ENCODE assay signal across 9 cellular contexts in the genomic region with DNA sequence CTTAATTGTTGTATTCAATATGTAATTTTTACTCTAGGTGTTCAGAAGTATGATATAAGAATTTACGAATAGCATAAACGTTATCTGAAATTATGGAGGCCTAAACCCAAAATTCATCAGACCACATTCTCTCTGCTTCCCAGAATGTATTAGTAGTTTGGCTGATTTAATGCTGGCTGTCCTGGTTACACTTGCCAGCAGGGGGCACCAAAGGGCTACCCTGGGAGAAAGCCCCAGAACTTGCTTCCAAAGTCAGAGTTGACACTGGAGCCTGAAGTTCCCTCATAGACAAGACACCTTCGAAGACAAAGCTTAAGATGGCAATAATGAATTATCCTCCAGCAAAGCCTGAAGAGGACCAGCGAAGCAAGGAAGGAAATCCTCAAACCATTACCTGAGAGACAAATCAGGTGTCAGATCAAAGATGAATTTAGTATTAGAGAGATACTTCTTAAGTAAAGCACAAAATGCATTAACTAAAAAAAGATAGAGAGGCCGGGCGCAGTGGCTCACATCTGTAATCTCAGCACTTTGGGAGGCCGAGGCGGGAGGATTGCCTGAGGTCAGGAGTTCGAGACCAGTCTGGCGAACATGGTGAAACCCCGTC. TPM values are rescaled to one million over a fixed set of nuclear protein-coding genes. Genes with fewer than 3 reads are reported as not detected.
DNase-seq lines count a peak whose midpoint lies in the region; ATAC-seq, FAIRE-seq and TF ChIP-seq lines count a peak whose summit lies in the region.
"Had no signal": no experiment of that assay in that cellular context is flagged by ENCODE, and none has a peak within 500 bp of the region (broad histone marks: within the 10 kb centered on the region; RNA-seq: fewer than 3 reads in every experiment).

No MANE protein-coding gene starts in this region.

- H3F3A ChIP-seq in GM23248 (ENCODE audit: insufficient read depth) = no peaks in the 10 kb centered on the region

- no peaks in the 10 kb centered on the region for H3K4me1 Mint-ChIP-seq in activated naive CD8-positive, alpha-beta T cell treated with anti-CD3 and anti-CD28 coated beads for 36 hours

- H3K4me1 ChIP-seq in GM23248 (ENCODE audit: insufficient read depth) = no peaks in the 10 kb centered on the region
- H3K4me1 ChIP-seq in SJSA1 (replicated peaks) = no peaks in the 10 kb centered on the region
- H3K4me1 ChIP-seq in keratinocyte (ENCODE audit: control insufficient read depth, extremely low read depth, insufficient read depth, low read length) = no peaks in the 10 kb centered on the region

- in situ Hi-C loops in GM23248 (cut with MboI) = loop anchor here (10.0 to 25.0 kb wide), 2 partner anchors 72 to 756 kb away; no protein-coding TSS in a partner anchor

- H3K4me3 Mint-ChIP-seq in activated naive CD8-positive, alpha-beta T cell treated with anti-CD3 and anti-CD28 coated beads for 36 hours = no peak overlapping the region
- H3K4me3 Mint-ChIP-seq: T-helper 1 cell treated with Interleukin-12 subunit alpha and Interleukin-12 subunit beta and Interleukin-4 antibody, amounts not matched to agents 30 μg/mL and 1 μg/mL, for 36 hours had no signal

- H3K79me2 ChIP-seq in GM23248 (ENCODE audit: insufficient read depth) (no peaks in the 10 kb centered on the region), keratinocyte (ENCODE audit: control insufficient read depth, insufficient read depth, low read length) (no peaks in the 10 kb centered on the region)

- no peak overlapping the region for H3K27ac ChIP-seq in GM23248
- H3K27ac ChIP-seq in SJSA1 = no peak overlapping the region
- H3K27ac ChIP-seq in keratinocyte (ENCODE audit: control insufficient read depth, insufficient read depth, low read length) = no peak overlapping the region

- no peak for FAIRE-seq in keratinocyte (lab: Jason Lieb, UNC)

- no peak overlapping the region for H3K9ac ChIP-seq in GM23248
- H3K9ac ChIP-seq in keratinocyte (ENCODE audit: control insufficient read depth, extremely low read depth, insufficient read depth, low read length) = no peak overlapping the region

- H3K9me3 Mint-ChIP-seq in activated naive CD8-positive, alpha-beta T cell treated with anti-CD3 and anti-CD28 coated beads for 36 hours = no peaks in the 10 kb centered on the region
- H3K9me3 Mint-ChIP-seq: T-helper 1 cell treated with Interleukin-12 subunit alpha and Interleukin-12 subunit beta and Interleukin-4 antibody, amounts not matched to agents 30 μg/mL and 1 μg/mL, for 36 hours had no signal

- no peak for ATAC-seq in GM18870 (IDR thresholded peaks at IDR 0.05; ENCODE audit: unreplicated experiment)

- H3K36me3 Mint-ChIP-seq in activated naive CD8-positive, alpha-beta T cell treated with anti-CD3 and anti-CD28 coated beads for 36 hours = no peaks in the 10 kb centered on the region

- no peak overlapping the region for H3K4me3 ChIP-seq in GM23248
- no peak overlapping the region for H3K4me3 ChIP-seq in SJSA1
- H3K4me3 ChIP-seq in keratinocyte (ENCODE audit: control insufficient read depth in 2 of 3, extremely low read depth in 1 of 3, insufficient read depth in 2 of 3, low read depth in 1 of 3, low read length in 3 of 3) = no peak overlapping the region

- no peak overlapping the region for H2AFZ ChIP-seq in GM23248
- H2AFZ ChIP-seq in keratinocyte (ENCODE audit: control insufficient read depth, low read length) = no peak overlapping the region

- H3K9me2 ChIP-seq in GM23248 (ENCODE audit: insufficient read depth) = no peaks in the 10 kb centered on the region

- 55 to 62% methylated on average over 11 of the region's 11 CpGs for WGBS in GM23248 (ENCODE audit: low coverage in 1 of 2, low lambda C conversion rate in 2 of 2, missing lambda C conversion rate in 2 of 2), 2 experiments

- H3K27ac Mint-ChIP-seq in activated naive CD8-positive, alpha-beta T cell treated with anti-CD3 and anti-CD28 coated beads for 36 hours = no peak overlapping the region
- H3K27ac Mint-ChIP-seq: T-helper 1 cell treated with Interleukin-12 subunit alpha and Interleukin-12 subunit beta and Interleukin-4 antibody, amounts not matched to agents 30 μg/mL and 1 μg/mL, for 36 hours had no signal

- H3K4me2 ChIP-seq in GM23248 (ENCODE audit: unreplicated experiment) (no peak overlapping the region), keratinocyte (ENCODE audit: control insufficient read depth, extremely low read depth, insufficient read depth, low read depth, low read length) (no peak overlapping the region)

- dilution Hi-C loops in keratinocyte (cut with MboI; ENCODE audit: extremely low pct_ligation_motif_present, low sequenced_read_pairs) = no loop called here

- H3K27me3 Mint-ChIP-seq in activated naive CD8-positive, alpha-beta T cell treated with anti-CD3 and anti-CD28 coated beads for 36 hours = peaks cover 5% of the 10 kb centered on the region

- no peaks in the 10 kb centered on the region for H3K9me3 ChIP-seq in GM23248 (ENCODE audit: low read depth)
- no peaks in the 10 kb centered on the region for H3K9me3 ChIP-seq in SJSA1 (replicated peaks)
- H3K9me3 ChIP-seq in keratinocyte (ENCODE audit: control insufficient read depth, low read depth, low read length) = no peaks in the 10 kb centered on the region

- peak; percentile 64 to 74 (median 71) for TF ChIP-seq CTCF in keratinocyte (optimal IDR thresholded peaks at IDR 0.05 in 1 of 3, IDR thresholded peaks at IDR 0.05 in 1 of 3, conservative IDR thresholded peaks at IDR 0.05 in 1 of 3; ENCODE audit: extremely low read depth in 1 of 3, insufficient read depth in 2 of 3, low read length in 3 of 3)

- DNase-seq in DMS114 treated with DMSO at 0.1 percent for 48 hours (lab: John Stamatoyannopoulos, UW; ENCODE audit: unreplicated experiment) (peak; percentile 3), GM23248 (peak; percentile 46), SJSA1 (ENCODE audit: low read depth in 1 of 2, low spot score in 2 of 2) (peak; percentile 14 to 46), keratinocyte (ENCODE audit: low read depth, low spot score) (no peak), dedifferentiated amniotic fluid mesenchymal stem cell (ENCODE audit: extremely low spot score) (no peak)
- DNase-seq in activated naive CD8-positive, alpha-beta T cell treated with anti-CD3 and anti-CD28 coated beads for 36 hours = peak; percentile 33
- DNase-seq in stimulated activated CD4-positive, alpha-beta T cell treated with anti-CD3 and anti-CD28 coated beads, TNF-alpha, amount 100 ng/mL, for 4 hours (ENCODE audit: low read depth in 3 of 3) = peak; percentile 5 to 29 (median 27)

- no peaks in the 10 kb centered on the region for H4K20me1 ChIP-seq in GM23248 (ENCODE audit: insufficient read depth)
- H4K20me1 ChIP-seq in keratinocyte (ENCODE audit: control insufficient read depth, extremely low read depth, insufficient read depth, low read length) = no peaks in the 10 kb centered on the region

- no peaks in the 10 kb centered on the region for H3K9me1 ChIP-seq in keratinocyte (ENCODE audit: control insufficient read depth, extremely low read depth, insufficient read depth, low read length)

- H3K27me3 ChIP-seq in GM23248 (replicated peaks; ENCODE audit: insufficient read depth) = no peaks in the 10 kb centered on the region
- H3K27me3 ChIP-seq in SJSA1 (replicated peaks) = no peaks in the 10 kb centered on the region
- no peaks in the 10 kb centered on the region for H3K27me3 ChIP-seq in keratinocyte (ENCODE audit: control insufficient read depth, extremely low read depth, insufficient read depth, low read length)

- no peaks in the 10 kb centered on the region for H3K36me3 ChIP-seq in GM23248 (ENCODE audit: low read depth)
- H3K36me3 ChIP-seq in SJSA1 = no peaks in the 10 kb centered on the region
- H3K36me3 ChIP-seq in keratinocyte (ENCODE audit: control insufficient read depth in 2 of 2, extremely low read depth in 1 of 2, insufficient read depth in 2 of 2, low read length in 2 of 2) = no peaks in the 10 kb centered on the region

RNA-seq across cellular contexts. Expression of a gene that starts 11.3 kb away (rescaled TPM):
- not detected in 2 replicates for total RNA-seq in GM23248 (2014; rRNA removed; shearing (Covaris generic))
- polyA plus RNA-seq in GM23248 (2016; fragmentation: Nextera tagmentation; extraction: Ambion mirVana) (not detected in 2 replicates), keratinocyte (2.9 to 4.9 TPM (median 4.0 TPM) in 3 replicates)
- total RNA-seq in SJSA1 (2014; rRNA removed; shearing (Covaris generic)) = 3.5 and 9.3 TPM in 2 replicates
- total RNA-seq in activated naive CD8-positive, alpha-beta T cell treated with anti-CD3 and anti-CD28 coated beads for 36 hours = not detected
- 0.62 TPM for polyA plus RNA-seq in keratinocyte (2011; ENCODE audit: low read depth)
- 1.9 and 2.9 TPM in 2 replicates for polyA plus RNA-seq in keratinocyte (2011; cell fraction: cytosol; rRNA removed)
- 5.5 and 7.4 TPM in 2 replicates for polyA plus RNA-seq in keratinocyte (2011; cell fraction: nucleus; rRNA removed)
- 1.1 and 3.5 TPM in 2 replicates for polyA plus RNA-seq in keratinocyte (2012; ENCODE audit: low replicate concordance)
- 3.6 to 7.5 TPM (median 6.1 TPM) in 3 replicates for polyA minus RNA-seq in keratinocyte
- polyA minus RNA-seq in keratinocyte (2011; cell fraction: cytosol; rRNA and poly(A)+ RNA removed) = 2.9 TPM
- polyA minus RNA-seq in keratinocyte (2011; cell fraction: nucleus; rRNA and poly(A)+ RNA removed) = 6.9 and 9.7 TPM in 2 replicates

RNA-seq across cellular contexts. Expression of a gene that starts 58.0 kb away (rescaled TPM):
- not detected in 2 replicates for total RNA-seq in GM23248 (2014; rRNA removed; shearing (Covaris generic))
- not detected in 2 replicates for polyA plus RNA-seq in GM23248 (2016; fragmentation: Nextera tagmentation; extraction: Ambion mirVana)
- total RNA-seq in SJSA1 (2014; rRNA removed; shearing (Covaris generic)) = not detected in 2 replicates
- not detected for total RNA-seq in activated naive CD8-positive, alpha-beta T cell treated with anti-CD3 and anti-CD28 coated beads for 36 hours
- polyA plus RNA-seq in keratinocyte = not detected in 3 replicates
- polyA plus RNA-seq in keratinocyte (2011; ENCODE audit: low read depth) = not detected
- not detected in 2 replicates for polyA plus RNA-seq in keratinocyte (2011; cell fraction: cytosol; rRNA removed)
- polyA plus RNA-seq in keratinocyte (2011; cell fraction: nucleus; rRNA removed) = not detected in 2 replicates
- not detected in 2 replicates for polyA plus RNA-seq in keratinocyte (2012; ENCODE audit: low replicate concordance)
- not detected in 3 replicates for polyA minus RNA-seq in keratinocyte
- not detected for polyA minus RNA-seq in keratinocyte (2011; cell fraction: cytosol; rRNA and poly(A)+ RNA removed)
- not detected in 2 replicates for polyA minus RNA-seq in keratinocyte (2011; cell fraction: nucleus; rRNA and poly(A)+ RNA removed)

Comparison
In these comparisons a context has a peak if more than half of its experiments do, and no peak if none do; other contexts are left out.
1. DNase-seq: peak in DMS114 treated with DMSO at 0.1 percent for 48 hours (single experiment), GM23248 (single experiment), SJSA1 (2 of 2), activated naive CD8-positive, alpha-beta T cell treated with anti-CD3 and anti-CD28 coated beads for 36 hours (single experiment) and stimulated activated CD4-positive, alpha-beta T cell treated with anti-CD3 and anti-CD28 coated beads, TNF-alpha, amount 100 ng/mL, for 4 hours (3 of 3); none in keratinocyte (single experiment) and dedifferentiated amniotic fluid mesenchymal stem cell (single experiment).